8 cellular contexts compared by ENCODE assay signal in the genomic region with DNA sequence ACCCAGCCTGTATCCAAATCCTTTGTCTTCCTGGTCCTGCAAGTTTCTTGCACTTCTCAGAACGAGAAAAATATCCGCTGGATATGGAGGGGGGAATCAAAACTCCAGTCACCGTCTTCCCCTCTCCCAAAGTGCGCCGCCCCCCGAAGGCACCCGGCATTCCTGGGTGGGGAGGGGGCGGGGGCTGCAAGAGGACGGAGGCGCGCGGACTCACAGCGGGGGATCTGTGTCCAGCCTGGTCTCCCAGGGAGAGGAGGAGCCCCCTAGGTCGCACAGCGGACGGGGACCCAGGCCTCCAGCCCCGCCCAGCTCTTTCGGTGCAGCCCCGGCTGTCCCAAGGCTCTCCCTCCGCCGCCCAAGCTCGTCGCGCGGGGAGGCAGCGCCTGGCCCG. TPM values are rescaled to one million over a fixed set of nuclear protein-coding genes. Genes with fewer than 3 reads are reported as not detected.
A peak's percentile ranks its signal among the peaks of the same experiment; 100 is the strongest.
DNase-seq lines count a peak whose midpoint lies in the region; ATAC-seq, FAIRE-seq and TF ChIP-seq lines count a peak whose summit lies in the region.

No MANE protein-coding gene starts in this region.

- peak overlapping the region; percentile 86 for H2AFZ ChIP-seq in IMR-90 (replicated peaks; ENCODE audit: low read length, poor library complexity)

- peaks cover 5% of the 10 kb centered on the region for H3K4me1 ChIP-seq in BE2C
- peaks cover 3% of the 10 kb centered on the region for H3K4me1 ChIP-seq in IMR-90 (ENCODE audit: control insufficient read depth, insufficient read depth, low read length)

- CTCF ChIA-PET in IMR-90 (lab: Yijun Ruan, JAX), result interaction anchor here (0.6 to 2.2 kb wide), 12 partner anchors 9 to 369 kb away, joined by 3 to 14 read pairs (median 4); no protein-coding TSS in a partner anchor

- dilution Hi-C loops in IMR-90 (cut with HindIII; ENCODE audit: low sequenced_read_pairs, unreplicated experiment), result no loop called here

- no peak overlapping the region for H3K27ac ChIP-seq in IMR-90 (ENCODE audit: insufficient read depth, low read length)

- BruUV-seq in IMR-90 (replicated peaks; lab: Mats Ljungman, UMichigan), result no TSS peak

- H3K36me3 ChIP-seq in BE2C, result no peaks in the 10 kb centered on the region
- no peaks in the 10 kb centered on the region for H3K36me3 ChIP-seq in IMR-90 (ENCODE audit: control insufficient read depth, insufficient read depth, low read length)

- H4K20me1 ChIP-seq in IMR-90 (ENCODE audit: insufficient read depth, low read length), result peaks cover 15% of the 10 kb centered on the region; the same call in 1 of the 2 replicates

- no peak overlapping the region for H2BK20ac ChIP-seq in IMR-90 (ENCODE audit: low read depth, low read length)

- H2AK5ac ChIP-seq in IMR-90 (ENCODE audit: low read depth, low read length), result no peak overlapping the region

- H3K4me3 ChIP-seq in BE2C (ENCODE audit: low read depth, low read length) (peak overlapping the region; percentile 80), IMR-90 (ENCODE audit: insufficient read depth, low read depth, low read length) (peak overlapping the region; percentile 36), choroid plexus epithelial cell (ENCODE audit: low read depth, low read length) (peak overlapping the region; percentile 34)

- no peaks in the 10 kb centered on the region for H3K9me1 ChIP-seq in IMR-90 (ENCODE audit: insufficient read depth, low read length)

- H3K27me3 Mint-ChIP-seq in natural killer cell treated with Interleukin-12 subunit alpha and Interleukin-12 subunit beta and Interleukin-15 and Interleukin-18, amount 100 ng/mL, for 72 hours, result peaks cover 33 to 35% of the 10 kb centered on the region in 2 donors

- no peak overlapping the region for H3K23ac ChIP-seq in IMR-90 (ENCODE audit: low read depth, low read length)

- H3K79me1 ChIP-seq in IMR-90 (ENCODE audit: low read depth in 1 of 2, low read length in 2 of 2), result no peaks in the 10 kb centered on the region

- no peak for TF ChIP-seq POLR2A in IMR-90 (IDR thresholded peaks at IDR 0.05; ENCODE audit: low read depth, low read length)

- H3K18ac ChIP-seq in IMR-90 (ENCODE audit: low read depth, low read length), result no peak overlapping the region

- H3K9ac ChIP-seq in IMR-90 (ENCODE audit: low read depth, low read length), result no peak overlapping the region

- H3K9me3 ChIP-seq in BE2C (no peaks in the 10 kb centered on the region), IMR-90 (ENCODE audit: control insufficient read depth, insufficient read depth, low read length) (no peaks in the 10 kb centered on the region)

- H3K4me1 Mint-ChIP-seq in natural killer cell treated with Interleukin-12 subunit alpha and Interleukin-12 subunit beta and Interleukin-15 and Interleukin-18, amount 100 ng/mL, for 72 hours (ENCODE audit: low read depth in 2 of 2), result peaks cover 15 to 18% of the 10 kb centered on the region in 2 donors

- no peak for TF ChIP-seq RAD21 in IMR-90 (IDR thresholded peaks at IDR 0.05; ENCODE audit: low read length)

- no peak for TF ChIP-seq CTCF in BE2C (IDR thresholded peaks at IDR 0.05; ENCODE audit: low read depth, low read length)
- TF ChIP-seq CTCF in IMR-90 (conservative IDR thresholded peaks at IDR 0.05; ENCODE audit: low read depth, low read length), result no peak
- TF ChIP-seq CTCF in choroid plexus epithelial cell (conservative IDR thresholded peaks at IDR 0.05; ENCODE audit: low read depth, low read length), result no peak

- POLR2A ChIA-PET in IMR-90 (lab: Charles Lee; ENCODE audit: unreplicated experiment), result no interaction called here

- H2BK120ac ChIP-seq in IMR-90 (ENCODE audit: low read depth, low read length), result no peak overlapping the region

- no peak overlapping the region for H3K4ac ChIP-seq in IMR-90 (ENCODE audit: low read depth, low read length)

- H4K5ac ChIP-seq in IMR-90 (ENCODE audit: low read depth, low read length), result no peak overlapping the region

- no peak overlapping the region for H2AK9ac ChIP-seq in IMR-90 (replicated peaks; ENCODE audit: low read depth, low read length, poor library complexity)

- no peak overlapping the region for H2BK15ac ChIP-seq in IMR-90 (ENCODE audit: low read depth, low read length)

- no peak overlapping the region for H3K56ac ChIP-seq in IMR-90 (ENCODE audit: extremely low read depth, insufficient read depth, low read length)

- FAIRE-seq in HTR-8/SVneo (lab: Jason Lieb, UNC), result no peak

- H4K8ac ChIP-seq in IMR-90 (ENCODE audit: low read depth in 2 of 2, low read length in 2 of 2), result no peak overlapping the region

- H3K36me3 Mint-ChIP-seq in natural killer cell treated with Interleukin-12 subunit alpha and Interleukin-12 subunit beta and Interleukin-15 and Interleukin-18, amount 100 ng/mL, for 72 hours, result no peaks in the 10 kb centered on the region

- H3K4me2 ChIP-seq in IMR-90 (ENCODE audit: low read depth, low read length), result peak overlapping the region; percentile 88; the same call in 1 of the 2 replicates

- in situ Hi-C loops in IMR-90 (cut with MboI; ENCODE audit: low sequenced_read_pairs), result no loop called here

- H3K27me3 ChIP-seq in BE2C (peaks cover 54% of the 10 kb centered on the region), IMR-90 (ENCODE audit: control insufficient read depth, insufficient read depth, low read length) (peaks cover 86% of the 10 kb centered on the region)

- ATAC-seq in IMR-90 (ENCODE audit: low read depth) (no peak), GM21526 (IDR thresholded peaks at IDR 0.05; ENCODE audit: low FRiP score, unreplicated experiment) (no peak)
- ATAC-seq in natural killer cell treated with Interleukin-12 subunit alpha and Interleukin-12 subunit beta and Interleukin-15 and Interleukin-18, amount 100 ng/mL, for 72 hours, result no peak

- intact Hi-C loops in IMR-90 (cut with micrococcal nuclease), result loop anchor here (5.0 to 10.0 kb wide), 2 partner anchors 234 to 476 kb away; no protein-coding TSS in a partner anchor

- DNase-seq in BE2C, result no peak
- DNase-seq in IMR-90, result no peak
- DNase-seq in choroid plexus epithelial cell (ENCODE audit: low read depth), result no peak
- no peak for DNase-seq in natural killer cell treated with Interleukin-12 subunit alpha and Interleukin-12 subunit beta and Interleukin-15 and Interleukin-18, amount 100 ng/mL, for 72 hours (ENCODE audit: low spot score)
- DNase-seq in activated CD8-positive, alpha-beta memory T cell treated with anti-CD3 and anti-CD28 coated beads, Interleukin-2, amount 50 U/mL, for 4 hours, result no peak
- DNase-seq in NCI-H187 treated with DMSO at 0.1 percent for 48 hours (lab: John Stamatoyannopoulos, UW), result no peak
- DNase-seq in HTR-8/SVneo (ENCODE audit: insufficient read length, low spot score), result no peak

- WGBS in IMR-90 (ENCODE audit: extremely low coverage in 2 of 2, insufficient read length in 1 of 2), 2 experiments, result 0% methylated on average over 6 of the region's 27 CpGs; no CpG with 5 or more reads in 1 of the 2 experiments

- no peak overlapping the region for H3K14ac ChIP-seq in IMR-90 (replicated peaks; ENCODE audit: low read depth, low read length)

- H2BK5ac ChIP-seq in IMR-90 (ENCODE audit: low read depth, low read length, poor library complexity, severe bottlenecking), result no peak overlapping the region

- peak overlapping the region; percentile 53 for H3K4me3 Mint-ChIP-seq in natural killer cell treated with Interleukin-12 subunit alpha and Interleukin-12 subunit beta and Interleukin-15 and Interleukin-18, amount 100 ng/mL, for 72 hours

- H3K27ac Mint-ChIP-seq in natural killer cell treated with Interleukin-12 subunit alpha and Interleukin-12 subunit beta and Interleukin-15 and Interleukin-18, amount 100 ng/mL, for 72 hours, result no peak overlapping the region

- H4K91ac ChIP-seq in IMR-90 (ENCODE audit: insufficient read depth, low read depth, low read length), result no peak overlapping the region

- H3K9me3 Mint-ChIP-seq in natural killer cell treated with Interleukin-12 subunit alpha and Interleukin-12 subunit beta and Interleukin-15 and Interleukin-18, amount 100 ng/mL, for 72 hours, result no peaks in the 10 kb centered on the region

TF ChIP-seq in IMR-90, 13 proteins besides CTCF, POLR2A, EP300 and RAD21 (continues in another document):
- TF ChIP-seq, protein P1, sequence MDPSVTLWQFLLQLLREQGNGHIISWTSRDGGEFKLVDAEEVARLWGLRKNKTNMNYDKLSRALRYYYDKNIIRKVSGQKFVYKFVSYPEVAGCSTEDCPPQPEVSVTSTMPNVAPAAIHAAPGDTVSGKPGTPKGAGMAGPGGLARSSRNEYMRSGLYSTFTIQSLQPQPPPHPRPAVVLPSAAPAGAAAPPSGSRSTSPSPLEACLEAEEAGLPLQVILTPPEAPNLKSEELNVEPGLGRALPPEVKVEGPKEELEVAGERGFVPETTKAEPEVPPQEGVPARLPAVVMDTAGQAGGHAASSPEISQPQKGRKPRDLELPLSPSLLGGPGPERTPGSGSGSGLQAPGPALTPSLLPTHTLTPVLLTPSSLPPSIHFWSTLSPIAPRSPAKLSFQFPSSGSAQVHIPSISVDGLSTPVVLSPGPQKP (IDR thresholded peaks at IDR 0.05; ENCODE audit: borderline replicate concordance, low read depth, low read length), result no peak
- TF ChIP-seq MAZ (IDR thresholded peaks at IDR 0.05; ENCODE audit: borderline replicate concordance, low read depth, low read length), result no peak
- TF ChIP-seq MAFK (IDR thresholded peaks at IDR 0.05; ENCODE audit: low read depth, low read length), result no peak
- no peak for TF ChIP-seq BHLHE40 (IDR thresholded peaks at IDR 0.05; ENCODE audit: low read depth, low read length)
- no peak for TF ChIP-seq RFX5 (IDR thresholded peaks at IDR 0.05; ENCODE audit: low read depth, low read length)
- TF ChIP-seq MXI1 (IDR thresholded peaks at IDR 0.05; ENCODE audit: borderline replicate concordance, low read depth, low read length), result no peak
- TF ChIP-seq, protein P2, sequence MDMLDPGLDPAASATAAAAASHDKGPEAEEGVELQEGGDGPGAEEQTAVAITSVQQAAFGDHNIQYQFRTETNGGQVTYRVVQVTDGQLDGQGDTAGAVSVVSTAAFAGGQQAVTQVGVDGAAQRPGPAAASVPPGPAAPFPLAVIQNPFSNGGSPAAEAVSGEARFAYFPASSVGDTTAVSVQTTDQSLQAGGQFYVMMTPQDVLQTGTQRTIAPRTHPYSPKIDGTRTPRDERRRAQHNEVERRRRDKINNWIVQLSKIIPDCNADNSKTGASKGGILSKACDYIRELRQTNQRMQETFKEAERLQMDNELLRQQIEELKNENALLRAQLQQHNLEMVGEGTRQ (IDR thresholded peaks at IDR 0.05; ENCODE audit: low read depth, low read length), result no peak
- no peak for TF ChIP-seq FOS (IDR thresholded peaks at IDR 0.05; ENCODE audit: low read depth, low read length)
- no peak for TF ChIP-seq NFE2L2 (IDR thresholded peaks at IDR 0.05; ENCODE audit: low read depth, low read length)
- no peak for TF ChIP-seq CHD1 (IDR thresholded peaks at IDR 0.05; ENCODE audit: low read depth, low read length)

RNA-seq across cellular contexts. Expression of a gene that starts 2.1 kb away (rescaled TPM):
- 1.8 TPM for polyA plus RNA-seq in BE2C (2012; ENCODE audit: insufficient read depth, insufficient read length, low read depth)
- not detected in 2 replicates for total RNA-seq in IMR-90 (2012; rRNA removed)
- polyA plus RNA-seq in IMR-90 (2012; rRNA removed), result 0.10 TPM in 1 of 2 replicates, not detected in the other
- 0.02 and 0.04 TPM in 2 replicates for polyA plus RNA-seq in IMR-90 (2012; cell fraction: cytosol; rRNA removed)
- polyA plus RNA-seq in IMR-90 (2012; cell fraction: nucleus; rRNA removed; ENCODE audit: low replicate concordance), result not detected in 2 replicates
- total RNA-seq in natural killer cell treated with Interleukin-12 subunit alpha and Interleukin-12 subunit beta and Interleukin-15 and Interleukin-18, amount 100 ng/mL, for 72 hours, result 1 to 10 TPM in 1 of 2 donors, under 1 TPM in 1; 0.57 to 1.7 TPM
